Comparison of ENCODE assay signal across 8 cellular contexts in genomic region chr18:76450452-76450851, GRCh38. TPM values are rescaled to one million over a fixed set of nuclear protein-coding genes. Genes with fewer than 3 reads are reported as not detected.
DNase-seq lines count a peak whose midpoint lies in the region; ATAC-seq and TF ChIP-seq lines count a peak whose summit lies in the region.

No MANE protein-coding gene starts in this region.

- H3K23ac ChIP-seq in mesenchymal stem cell (ENCODE audit: low read length in 2 of 2) = no peak overlapping the region

- H3K27me3 Mint-ChIP-seq in chondrocyte (ENCODE audit: low read depth) = no peaks in the 10 kb centered on the region

- H2BK12ac ChIP-seq in mesenchymal stem cell (ENCODE audit: low read length in 2 of 2) = no peak overlapping the region

- H3K27ac ChIP-seq in mesenchymal stem cell (ENCODE audit: low read length, poor library complexity, severe bottlenecking) (peak overlapping the region; percentile 68), upper lobe of right lung (peak overlapping the region; percentile 83)

- peaks cover 73% of the 10 kb centered on the region for H3K4me1 Mint-ChIP-seq in chondrocyte (ENCODE audit: low read depth)

- H3K4me3 Mint-ChIP-seq in chondrocyte (ENCODE audit: unreplicated experiment) = peak overlapping the region; percentile 77

- H4K91ac ChIP-seq in mesenchymal stem cell (ENCODE audit: low read length) = no peak overlapping the region

- peak overlapping the region; percentile 96 for H3K9ac ChIP-seq in mesenchymal stem cell (ENCODE audit: low read length)

- intact Hi-C loops in upper lobe of right lung (cut with DNase I) = no loop called here

- no peak overlapping the region for H2AFZ ChIP-seq in mesenchymal stem cell (ENCODE audit: low read depth, low read length)

- H3K27me3 ChIP-seq in mesenchymal stem cell (ENCODE audit: control insufficient read depth in 1 of 2, insufficient read depth in 1 of 2, low read length in 2 of 2) = no peaks in the 10 kb centered on the region
- no peaks in the 10 kb centered on the region for H3K27me3 ChIP-seq in upper lobe of right lung

- TF ChIP-seq CTCF in chondrocyte (IDR thresholded peaks at IDR 0.05) (no peak), upper lobe of right lung (IDR thresholded peaks at IDR 0.05) (no peak)

- H3K4me1 ChIP-seq in mesenchymal stem cell (ENCODE audit: control insufficient read depth, insufficient read depth, low read depth, low read length) (peaks cover 36% of the 10 kb centered on the region), upper lobe of right lung (peaks cover 17% of the 10 kb centered on the region)

- peak overlapping the region; percentile 91 for H3K27ac Mint-ChIP-seq in chondrocyte (ENCODE audit: unreplicated experiment)

- H2AK5ac ChIP-seq in mesenchymal stem cell (ENCODE audit: low read length, severe bottlenecking) = no peak overlapping the region

- H2BK15ac ChIP-seq in mesenchymal stem cell (ENCODE audit: low read depth, poor library complexity, severe bottlenecking) = no peak overlapping the region

- peak overlapping the region; percentile 77 for H4K8ac ChIP-seq in mesenchymal stem cell (ENCODE audit: low read length)

- H3K79me1 ChIP-seq in mesenchymal stem cell (replicated peaks; ENCODE audit: low read length, poor library complexity, severe bottlenecking) = peaks cover 11% of the 10 kb centered on the region

- H2BK120ac ChIP-seq in mesenchymal stem cell (ENCODE audit: low read depth, low read length) = no peak overlapping the region

- H3K9me3 ChIP-seq in mesenchymal stem cell (ENCODE audit: control insufficient read depth, low read length) (no peaks in the 10 kb centered on the region), upper lobe of right lung (no peaks in the 10 kb centered on the region)

- peak overlapping the region in 1 of 2 experiments; percentile 43 for H3K18ac ChIP-seq in mesenchymal stem cell (ENCODE audit: low read depth in 1 of 2, low read length in 2 of 2)

- ATAC-seq in upper lobe of right lung = no peak
- ATAC-seq in GM18511 (IDR thresholded peaks at IDR 0.05; ENCODE audit: unreplicated experiment) = no peak
- no peak for ATAC-seq in HG02571 (IDR thresholded peaks at IDR 0.05; ENCODE audit: unreplicated experiment)

- WGBS in mesenchymal stem cell = 18% methylated on average over 8 of the region's 10 CpGs

- H3K9me3 Mint-ChIP-seq in chondrocyte (ENCODE audit: low read depth) = no peaks in the 10 kb centered on the region

- peak overlapping the region in 1 of 2 experiments; percentile 82 for H3K4me3 ChIP-seq in mesenchymal stem cell (ENCODE audit: insufficient read depth in 1 of 2, low read depth in 1 of 2, low read length in 2 of 2)
- H3K4me3 ChIP-seq in upper lobe of right lung = peak overlapping the region; percentile 55

- peak overlapping the region; percentile 81 for H3K4me2 ChIP-seq in mesenchymal stem cell (ENCODE audit: low read length, poor library complexity, severe bottlenecking)

- peak overlapping the region in 1 of 2 experiments; percentile 54 for H3K4ac ChIP-seq in mesenchymal stem cell (ENCODE audit: low read depth in 1 of 2, low read length in 2 of 2)

- H3K36me3 ChIP-seq in mesenchymal stem cell (ENCODE audit: control insufficient read depth in 1 of 2, insufficient read depth in 2 of 2, low read depth in 1 of 2, low read length in 2 of 2) (peaks cover 0 to 5% of the 10 kb centered on the region in 2 experiments), upper lobe of right lung (no peaks in the 10 kb centered on the region)

- no peaks in the 10 kb centered on the region for H3K36me3 Mint-ChIP-seq in chondrocyte (ENCODE audit: low read depth)

- peak; percentile 46 for DNase-seq in activated CD8-positive, alpha-beta memory T cell treated with anti-CD3 and anti-CD28 coated beads for 24 hours
- no peak for DNase-seq in activated CD8-positive, alpha-beta memory T cell treated with anti-CD3 and anti-CD28 coated beads, Interleukin-2, amount 50 U/mL, for 4 hours
- DNase-seq in chondrocyte (ENCODE audit: low spot score) = no peak
- DNase-seq in mesenchymal stem cell = no peak
- no peak for DNase-seq in upper lobe of right lung
- DNase-seq in DMS153 (lab: John Stamatoyannopoulos, UW) = no peak

- no peak overlapping the region for H2BK5ac ChIP-seq in mesenchymal stem cell (ENCODE audit: low read depth, low read length, poor library complexity, severe bottlenecking)

- H3K14ac ChIP-seq in mesenchymal stem cell (ENCODE audit: low read length in 2 of 2) = no peak overlapping the region

RNA-seq across cellular contexts. Expression of gene ZNF516, which starts 44.6 kb away (rescaled TPM):
- total RNA-seq in chondrocyte = 26.1 to 31.8 TPM (median 27.7 TPM) in 3 replicates
- 13.7 TPM for polyA plus RNA-seq in mesenchymal stem cell (2013, experiment 1 of 2)
- 14.9 TPM for polyA plus RNA-seq in mesenchymal stem cell (2013, experiment 2 of 2)
- total RNA-seq in upper lobe of right lung = 28.0 TPM
